In genomic region chr2:206160124-206160806, GRCh38 we compare ENCODE assay signal across 8 cellular contexts. TPM values are rescaled to one million over a fixed set of nuclear protein-coding genes. Genes with fewer than 3 reads are reported as not detected.
A peak's percentile ranks its signal among the peaks of the same experiment; 100 is the strongest.
DNase-seq lines count a peak whose midpoint lies in the region; ATAC-seq, FAIRE-seq and TF ChIP-seq lines count a peak whose summit lies in the region.

No MANE protein-coding gene starts in this region.

- no peak overlapping the region for H3K23ac ChIP-seq in H1 (ENCODE audit: insufficient read length)

- peaks cover 71% of the 10 kb centered on the region for H3K4me1 Mint-ChIP-seq in CD4-positive, alpha-beta T cell (ENCODE audit: low read depth)

- H3K23me2 ChIP-seq in H1 (ENCODE audit: low read depth, low read length), result peaks cover 11% of the 10 kb centered on the region

- no peak overlapping the region for H2BK120ac ChIP-seq in H1 (replicated peaks; ENCODE audit: low read depth, low read length)

- POLR2A ChIA-PET in CD4-positive, alpha-beta T cell (lab: Charles Lee), result interaction anchor here (0.6 to 2.3 kb wide), 8 partner anchors 64 to 1465 kb away, joined by 3 to 34 read pairs (median 6); partner anchors contain the start of genes FASTKD2, INO80D, MDH1B and METTL21A
- POLR2A ChIA-PET in H1 (lab: Charles Lee; ENCODE audit: partially characterized antibody), result interaction anchor here (0.5 to 3.6 kb wide), 40 partner anchors 9 to 172 kb away, joined by 3 to 19 read pairs (median 5); partner anchors contain the start of genes INO80D and ZDBF2

- H3K79me2 ChIP-seq in SU-DHL-6 (ENCODE audit: insufficient read depth, low read length) (peaks cover 81% of the 10 kb centered on the region), H1 (ENCODE audit: control insufficient read depth in 1 of 2, insufficient read depth in 2 of 2, low read length in 2 of 2) (peaks cover 9 to 59% of the 10 kb centered on the region in 2 experiments)

- peaks cover 36% of the 10 kb centered on the region for H3K36me3 ChIP-seq in SU-DHL-6 (ENCODE audit: low read length)
- H3K36me3 ChIP-seq in H1 (ENCODE audit: control insufficient read depth in 2 of 4, insufficient read depth in 4 of 4, low read length in 3 of 4), result peaks cover 11 to 37% (median 23%) of the 10 kb centered on the region in 4 experiments
- no peaks in the 10 kb centered on the region for H3K36me3 ChIP-seq in mucosa of descending colon (ENCODE audit: low read depth)

- H3K4ac ChIP-seq in H1 (replicated peaks; ENCODE audit: insufficient read length, low read depth, low read length), result peak overlapping the region; percentile 55

- H3K4me2 ChIP-seq in SU-DHL-6 (ENCODE audit: low read depth, low read length, poor library complexity, severe bottlenecking) (peak overlapping the region; percentile 73), H1 (ENCODE audit: insufficient read depth in 1 of 2, low read depth in 2 of 2, low read length in 2 of 2) (peak overlapping the region; percentile 81 to 95)

- no peaks in the 10 kb centered on the region for H3K9me3 Mint-ChIP-seq in CD4-positive, alpha-beta T cell

- peak overlapping the region; percentile 85 for H3K27ac ChIP-seq in CD4-positive, alpha-beta T cell (ENCODE audit: low read depth, low read length)
- peak overlapping the region; percentile 80 for H3K27ac ChIP-seq in SU-DHL-6 (ENCODE audit: low read depth, low read length)
- H3K27ac ChIP-seq in H1 (ENCODE audit: low read depth, low read length), result peak overlapping the region; percentile 85

- H3K9me3 ChIP-seq in CD4-positive, alpha-beta T cell (ENCODE audit: control insufficient read depth, low read length), result no peaks in the 10 kb centered on the region
- H3K9me3 ChIP-seq in SU-DHL-6 (ENCODE audit: insufficient read depth, low read length) (no peaks in the 10 kb centered on the region), H1 (ENCODE audit: insufficient read depth in 2 of 2, low read depth in 1 of 2, low read length in 1 of 2) (no peaks in the 10 kb centered on the region), mucosa of descending colon (no peaks in the 10 kb centered on the region)

- FAIRE-seq in H1 (lab: Jason Lieb, UNC), result no peak

- H3K14ac ChIP-seq in H1 (ENCODE audit: insufficient read length), result no peak overlapping the region

- H3K4me1 ChIP-seq in H1 (replicated peaks in 1 of 4; ENCODE audit: control insufficient read depth in 3 of 4, insufficient read depth in 4 of 4, low read length in 3 of 4) (peaks cover 0 to 4% (median 3%) of the 10 kb centered on the region in 4 experiments; a peak in 5 of 7 replicates), mucosa of descending colon (ENCODE audit: low read depth) (peaks cover 19% of the 10 kb centered on the region)

- H3K9ac ChIP-seq in SU-DHL-6 (ENCODE audit: low read length), result peak overlapping the region; percentile 90
- peak overlapping the region; percentile 87 to 93 (median 92) for H3K9ac ChIP-seq in H1 (replicated peaks in 1 of 4; ENCODE audit: extremely low read depth in 1 of 4, low read depth in 3 of 4, low read length in 3 of 4)

- peak overlapping the region; percentile 81 for H4K5ac ChIP-seq in H1 (ENCODE audit: insufficient read length, low read depth, low read length)

- peak overlapping the region; percentile 25 for H3K18ac ChIP-seq in H1 (ENCODE audit: extremely low read depth, low read length)

- H4K20me1 ChIP-seq in SU-DHL-6 (ENCODE audit: low read depth, low read length) (peaks cover 5% of the 10 kb centered on the region; the same call in 1 of the 2 replicates), H1 (replicated peaks in 1 of 2; ENCODE audit: control insufficient read depth in 1 of 2, insufficient read depth in 2 of 2, low read length in 2 of 2) (peaks cover 3 to 12% of the 10 kb centered on the region in 2 experiments)

- H2AFZ ChIP-seq in SU-DHL-6 (ENCODE audit: low read depth, low read length, severe bottlenecking) (peak overlapping the region; percentile 80), H1 (ENCODE audit: low read length) (no peak overlapping the region)

- TF ChIP-seq CTCF in CD4-positive, alpha-beta T cell (IDR thresholded peaks at IDR 0.05), result no peak
- TF ChIP-seq CTCF in SU-DHL-6 (IDR thresholded peaks at IDR 0.05; ENCODE audit: insufficient read depth, low read length, poor library complexity, severe bottlenecking) (no peak), H1 (IDR thresholded peaks at IDR 0.05; ENCODE audit: control extremely low read depth in 1 of 3, insufficient read depth in 1 of 3, low read depth in 1 of 3, low read length in 3 of 3) (no peak), mucosa of descending colon (IDR thresholded peaks at IDR 0.05) (no peak)

- H2BK5ac ChIP-seq in H1 (ENCODE audit: low read depth, low read length), result peak overlapping the region; percentile 94; the same call in 1 of the 2 replicates

- H3K27me3 Mint-ChIP-seq in CD4-positive, alpha-beta T cell, result no peaks in the 10 kb centered on the region

- DNase-seq in CD4-positive, alpha-beta T cell, result peak in 1 of 10 experiments; percentile 57
- DNase-seq in H1 (ENCODE audit: low read depth in 1 of 2, low spot score in 2 of 2) (no peak), mucosa of descending colon (no peak), posterior cingulate gyrus (no peak), DMS79 treated with DMSO at 0.1 percent for 48 hours (lab: John Stamatoyannopoulos, UW) (no peak)

- peak overlapping the region; percentile 34 for H4K91ac ChIP-seq in H1 (replicated peaks; ENCODE audit: insufficient read length, low read length)

- intact Hi-C loops in CD4-positive, alpha-beta T cell (cut with DNase I, micrococcal nuclease), result loop anchor here (5.0 to 10.0 kb wide), 6 partner anchors 117 to 1555 kb away; partner anchors contain the start of genes CCNYL1 (in 1 of the 2), CREB1 (in 1 of the 2), FASTKD2 (in 1 of the 2) and MDH1B (in 1 of the 2)
- intact Hi-C loops in mucosa of descending colon (cut with DNase I, micrococcal nuclease) (no loop called here), posterior cingulate gyrus (cut with DNase I) (loop anchor here (5.0 kb wide), 2 partner anchors 112 to 397 kb away; partner anchors contain the start of gene ZDBF2)

- H4K8ac ChIP-seq in H1 (ENCODE audit: extremely low read depth, insufficient read depth, low read length), result peak overlapping the region; percentile 58; the same call in 1 of the 2 replicates

- no peak for TF ChIP-seq POLR2A in H1 (IDR thresholded peaks at IDR 0.05; ENCODE audit: control extremely low read depth in 1 of 2, low read depth in 2 of 2, low read length in 2 of 2)

- no peaks in the 10 kb centered on the region for H3K9me2 ChIP-seq in SU-DHL-6 (replicated peaks; ENCODE audit: insufficient read depth, low read length)

- no peak overlapping the region for H2AK5ac ChIP-seq in H1 (ENCODE audit: low read depth, low read length)

- H2BK15ac ChIP-seq in H1 (ENCODE audit: low read length), result no peak overlapping the region

- no peak for TF ChIP-seq RAD21 in H1 (IDR thresholded peaks at IDR 0.05 in 1 of 2, conservative IDR thresholded peaks at IDR 0.05 in 1 of 2; ENCODE audit: low read depth in 2 of 2, low read length in 2 of 2)

- H2BK20ac ChIP-seq in H1 (ENCODE audit: low read length), result no peak overlapping the region

- TF ChIP-seq EP300 in H1 (IDR thresholded peaks at IDR 0.05; ENCODE audit: borderline replicate concordance in 1 of 2, low read depth in 2 of 2, low read length in 2 of 2), result no peak

- WGBS in H1 (ENCODE audit: extremely low coverage in 1 of 2, insufficient coverage in 1 of 2, insufficient read length in 1 of 2, insufficient replicate concordance in 2 of 2, low coverage in 1 of 2, low lambda C conversion rate in 2 of 2, missing lambda C conversion rate in 1 of 2), 2 experiments, result 14% methylated on average over 16 of the region's 31 CpGs; no CpG with 5 or more reads in 1 of the 2 experiments

- peaks cover 72% of the 10 kb centered on the region for H3K36me3 Mint-ChIP-seq in CD4-positive, alpha-beta T cell (ENCODE audit: low read depth)

- peak overlapping the region; percentile 89 for H3K4me3 ChIP-seq in SU-DHL-6 (ENCODE audit: insufficient read depth, low read length, poor library complexity, severe bottlenecking)
- H3K4me3 ChIP-seq in H1 (ENCODE audit: extremely low read depth in 1 of 4, insufficient read depth in 2 of 4, low read depth in 3 of 4, low read length in 4 of 4), result peak overlapping the region; percentile 94 to 100 (median 97)
- peak overlapping the region; percentile 76 for H3K4me3 ChIP-seq in mucosa of descending colon

- H3K27me3 ChIP-seq in CD4-positive, alpha-beta T cell (ENCODE audit: control insufficient read depth, insufficient read depth, low read length), result no peaks in the 10 kb centered on the region
- no peaks in the 10 kb centered on the region for H3K27me3 ChIP-seq in SU-DHL-6 (ENCODE audit: low read length)
- H3K27me3 ChIP-seq in H1 (replicated peaks in 1 of 4; ENCODE audit: control insufficient read depth in 3 of 4, extremely low read depth in 1 of 4, insufficient read depth in 3 of 4, low read length in 3 of 4), result no peaks in the 10 kb centered on the region

- ATAC-seq in CD4-positive, alpha-beta T cell (ENCODE audit: poor library complexity), result peak; percentile 52
- ATAC-seq in GM19025 (IDR thresholded peaks at IDR 0.05; ENCODE audit: low read depth, unreplicated experiment) (peak; percentile 44), HG03139 (IDR thresholded peaks at IDR 0.05; ENCODE audit: unreplicated experiment) (peak; percentile 51), mucosa of descending colon (peak; percentile 67)

- peak overlapping the region; percentile 99 for H3K4me3 Mint-ChIP-seq in CD4-positive, alpha-beta T cell

- no peak overlapping the region for H2BK12ac ChIP-seq in H1 (ENCODE audit: low read depth, low read length)

- no peaks in the 10 kb centered on the region; the same call in 1 of the 2 replicates for H3K79me1 ChIP-seq in H1 (ENCODE audit: low read depth, low read length)

- CTCF ChIA-PET in CD4-positive, alpha-beta T cell (lab: Charles Lee), result interaction anchor here (0.6 to 2.0 kb wide), 2 partner anchors 74 to 1313 kb away, joined by 3 to 13 read pairs; partner anchors contain the start of gene INO80D
- CTCF ChIA-PET in H1 (lab: Charles Lee; ENCODE audit: partially characterized antibody), result interaction anchor here (0.9 to 2.6 kb wide), 3 partner anchors 15 to 657 kb away, joined by 3 to 9 read pairs (median 3); no protein-coding TSS in a partner anchor

- H3K27ac Mint-ChIP-seq in CD4-positive, alpha-beta T cell, result peak overlapping the region; percentile 97

- peak overlapping the region; percentile 70 for H3K56ac ChIP-seq in H1 (replicated peaks; ENCODE audit: insufficient read length, low read depth, low read length)

- H3F3A ChIP-seq in SU-DHL-6 (ENCODE audit: insufficient read depth), result peaks cover 44% of the 10 kb centered on the region

RNA-seq across cellular contexts. Expression of gene EEF1B2, which starts 0.6 kb away (rescaled TPM):
- 1,000 to 10,000 TPM; 1,109 to 1,132 TPM for total RNA-seq in CD4-positive, alpha-beta T cell
- 675 and 679 TPM in 2 replicates for total RNA-seq in H1 (2021; fragmentation: NEBNext Ultra II Directional; extraction: Animal tissue kit (Norgen Biotek cat#: 25700))
- polyA plus RNA-seq in H1 (2011; rRNA removed), result 381 and 504 TPM in 2 replicates
- polyA plus RNA-seq in H1 (2011; cell fraction: cytosol; rRNA removed), result 747 TPM
- polyA plus RNA-seq in H1 (2011; cell fraction: nucleus; rRNA removed), result 321 TPM
- polyA plus RNA-seq in H1 (2012, experiment 1 of 2), result 803 to 979 TPM (median 851 TPM) in 4 replicates
- 655 TPM for polyA plus RNA-seq in H1 (2012, experiment 2 of 2)
- polyA plus RNA-seq in H1 (2013, experiment 1 of 2), result 829 TPM
- polyA plus RNA-seq in H1 (2013, experiment 2 of 2), result 776 TPM
- 373 TPM in 2 replicates for polyA minus RNA-seq in H1 (2011; rRNA and poly(A)+ RNA removed)
- polyA minus RNA-seq in H1 (2011; cell fraction: cytosol; rRNA and poly(A)+ RNA removed), result 289 TPM
- 448 TPM for polyA minus RNA-seq in H1 (2011; cell fraction: nucleus; rRNA and poly(A)+ RNA removed)
- 100 to 1,000 TPM; 374 to 475 (median 385) TPM for total RNA-seq in mucosa of descending colon

RNA-seq across cellular contexts. Expression of gene NDUFS1, which starts 1.0 kb away (rescaled TPM):
- total RNA-seq in CD4-positive, alpha-beta T cell, result 10 to 100 TPM; 33.4 to 34.3 TPM
- total RNA-seq in H1 (2021; fragmentation: NEBNext Ultra II Directional; extraction: Animal tissue kit (Norgen Biotek cat#: 25700)), result 95.9 and 97.0 TPM in 2 replicates
- 28.2 and 42.1 TPM in 2 replicates for polyA plus RNA-seq in H1 (2011; rRNA removed)
- polyA plus RNA-seq in H1 (2011; cell fraction: cytosol; rRNA removed), result 73.2 TPM
- 32.3 TPM for polyA plus RNA-seq in H1 (2011; cell fraction: nucleus; rRNA removed)
- polyA plus RNA-seq in H1 (2012, experiment 1 of 2), result 57.7 to 82.4 TPM (median 70.6 TPM) in 4 replicates
- 7.3 TPM for polyA plus RNA-seq in H1 (2012, experiment 2 of 2)
- polyA plus RNA-seq in H1 (2013, experiment 1 of 2), result 31.2 TPM
- polyA plus RNA-seq in H1 (2013, experiment 2 of 2), result 29.8 TPM
- polyA minus RNA-seq in H1 (2011; rRNA and poly(A)+ RNA removed), result 130 and 185 TPM in 2 replicates
- polyA minus RNA-seq in H1 (2011; cell fraction: cytosol; rRNA and poly(A)+ RNA removed), result 45.9 TPM
- 54.9 TPM for polyA minus RNA-seq in H1 (2011; cell fraction: nucleus; rRNA and poly(A)+ RNA removed)
- total RNA-seq in mucosa of descending colon, result 100 to 1,000 TPM; 132 to 172 (median 140) TPM

Comparison
In these comparisons a context has a peak if more than half of its experiments do, and no peak if none do; other contexts are left out.
1. intact Hi-C loops: an anchor here in CD4-positive, alpha-beta T cell (5.0 to 10.0 kb wide) and posterior cingulate gyrus (5.0 kb wide); none called in mucosa of descending colon.